20 cellular contexts compared by ENCODE assay signal in the genomic region with DNA sequence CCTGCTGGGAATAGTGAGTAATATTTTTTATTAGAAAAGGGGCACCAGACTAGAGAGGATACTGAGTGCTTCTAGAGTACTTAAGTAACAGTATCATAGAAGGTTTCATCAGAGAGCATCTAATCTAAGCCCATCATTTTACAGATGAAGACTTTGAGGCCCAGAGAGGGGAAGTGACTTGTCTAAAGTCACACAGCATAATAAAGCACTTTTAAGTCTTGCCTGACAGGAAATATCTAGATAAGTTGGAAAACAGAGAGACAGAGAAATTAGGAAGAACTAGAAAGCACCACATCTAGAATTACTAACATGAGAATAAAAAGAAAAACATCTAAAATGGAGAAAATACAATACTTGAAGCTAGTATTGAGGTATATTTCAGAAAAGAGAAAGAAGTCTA. TPM values are rescaled to one million over a fixed set of nuclear protein-coding genes. Genes with fewer than 3 reads are reported as not detected.
DNase-seq lines count a peak whose midpoint lies in the region; ATAC-seq and TF ChIP-seq lines count a peak whose summit lies in the region.
"Had no signal": no experiment of that assay in that cellular context is flagged by ENCODE, and none has a peak within 500 bp of the region (broad histone marks: within the 10 kb centered on the region; RNA-seq: fewer than 3 reads in every experiment).

No MANE protein-coding gene starts in this region.

- H3K9me3 Mint-ChIP-seq in activated naive CD8-positive, alpha-beta T cell treated with anti-CD3 and anti-CD28 coated beads, Interleukin-2, amount 50 U/mL, for 24 hours, result no peaks in the 10 kb centered on the region
- no peaks in the 10 kb centered on the region for H3K9me3 Mint-ChIP-seq in activated naive CD8-positive, alpha-beta T cell treated with anti-CD3 and anti-CD28 coated beads for 36 hours
- no peaks in the 10 kb centered on the region for H3K9me3 Mint-ChIP-seq in IgD-negative memory B cell
- H3K9me3 Mint-ChIP-seq in naive thymus-derived CD4-positive, alpha-beta T cell, result peaks cover 0 to 3% (median 0%) of the 10 kb centered on the region in 11 donors
- H3K9me3 Mint-ChIP-seq: CD4-positive, alpha-beta memory T cell; H9 had no signal

- H4K20me1 ChIP-seq in hepatocyte (ENCODE audit: insufficient read depth, poor library complexity, severe bottlenecking), result no peaks in the 10 kb centered on the region

- no peak overlapping the region for H3K4me3 ChIP-seq in naive thymus-derived CD4-positive, alpha-beta T cell (ENCODE audit: low read length)
- H3K4me3 ChIP-seq in hepatocyte, result no peak overlapping the region

- peak overlapping the region; percentile 1 for H3K27ac Mint-ChIP-seq in activated naive CD8-positive, alpha-beta T cell treated with anti-CD3 and anti-CD28 coated beads, Interleukin-2, amount 50 U/mL, for 24 hours
- H3K27ac Mint-ChIP-seq in activated naive CD8-positive, alpha-beta T cell treated with anti-CD3 and anti-CD28 coated beads for 36 hours, result no peak overlapping the region
- H3K27ac Mint-ChIP-seq in IgD-negative memory B cell (peak overlapping the region; percentile 50 to 97 (median 74)), T-helper 17 cell (peak overlapping the region; percentile 81)
- H3K27ac Mint-ChIP-seq in naive thymus-derived CD4-positive, alpha-beta T cell, result peak overlapping the region in 5 of 9 donors; percentile 3 to 97 (median 53)
- H3K27ac Mint-ChIP-seq: H9 had no signal

- H3K27ac ChIP-seq in naive thymus-derived CD4-positive, alpha-beta T cell (ENCODE audit: low read depth, low read length), result no peak overlapping the region
- H3K27ac ChIP-seq in hepatocyte, result no peak overlapping the region

- peaks cover 38 to 50% of the 10 kb centered on the region in 2 donors for H3K4me1 ChIP-seq in naive thymus-derived CD4-positive, alpha-beta T cell (ENCODE audit: control insufficient read depth in 2 of 2, insufficient read depth in 2 of 2, low read length in 2 of 2)
- H3K4me1 ChIP-seq in hepatocyte (ENCODE audit: insufficient read depth), result no peaks in the 10 kb centered on the region

- no peaks in the 10 kb centered on the region for H3K27me3 Mint-ChIP-seq in activated naive CD8-positive, alpha-beta T cell treated with anti-CD3 and anti-CD28 coated beads, Interleukin-2, amount 50 U/mL, for 24 hours
- H3K27me3 Mint-ChIP-seq in activated naive CD8-positive, alpha-beta T cell treated with anti-CD3 and anti-CD28 coated beads for 36 hours, result no peaks in the 10 kb centered on the region
- H3K27me3 Mint-ChIP-seq in IgD-negative memory B cell, result no peaks in the 10 kb centered on the region
- no peaks in the 10 kb centered on the region for H3K27me3 Mint-ChIP-seq in T-helper 17 cell
- no peaks in the 10 kb centered on the region for H3K27me3 Mint-ChIP-seq in naive thymus-derived CD4-positive, alpha-beta T cell
- H3K27me3 Mint-ChIP-seq: CD4-positive, alpha-beta memory T cell had no signal

- no peak for DNase-seq in activated naive CD8-positive, alpha-beta T cell treated with anti-CD3 and anti-CD28 coated beads, Interleukin-2, amount 50 U/mL, for 24 hours
- DNase-seq in activated naive CD8-positive, alpha-beta T cell treated with anti-CD3 and anti-CD28 coated beads for 36 hours, result no peak
- DNase-seq in T-helper 17 cell, result no peak
- DNase-seq in naive thymus-derived CD4-positive, alpha-beta T cell, result no peak
- DNase-seq in C1 segment of cervical spinal cord (lab: John Stamatoyannopoulos, UW), result no peak
- DNase-seq in hepatocyte (ENCODE audit: low spot score), result no peak
- no peak for DNase-seq in NCI-H2227 (lab: John Stamatoyannopoulos, UW; ENCODE audit: unreplicated experiment)
- DNase-seq: 8988T; CD4-positive, alpha-beta memory T cell; DMS53; H9; NCI-H1105; NCI-H2081; NCI-H2171 treated with DMSO at 0.1 percent for 48 hours; NCI-H446 treated with DMSO at 0.1 percent for 48 hours; NCI-H748 treated with DMSO at 0.1 percent for 48 hours; PC-3; RPMI8226; SIG-M5 had no signal

- CTCF ChIA-PET in naive thymus-derived CD4-positive, alpha-beta T cell (lab: Charles Lee), result interaction anchor here (0.6 to 13.5 kb wide), 7 partner anchors 9 to 102 kb away, joined by 3 to 411 read pairs (median 6); partner anchors contain the start of gene HLA-DMB

- H3K4me1 Mint-ChIP-seq in activated naive CD8-positive, alpha-beta T cell treated with anti-CD3 and anti-CD28 coated beads, Interleukin-2, amount 50 U/mL, for 24 hours, result peaks cover 79% of the 10 kb centered on the region
- peaks cover 76% of the 10 kb centered on the region for H3K4me1 Mint-ChIP-seq in activated naive CD8-positive, alpha-beta T cell treated with anti-CD3 and anti-CD28 coated beads for 36 hours
- H3K4me1 Mint-ChIP-seq in IgD-negative memory B cell (peaks cover 48 to 78% (median 63%) of the 10 kb centered on the region in 3 donors), T-helper 17 cell (peaks cover 40% of the 10 kb centered on the region)
- peaks cover 54 to 74% (median 64%) of the 10 kb centered on the region in 7 donors for H3K4me1 Mint-ChIP-seq in naive thymus-derived CD4-positive, alpha-beta T cell

- no peak overlapping the region for H2AFZ ChIP-seq in hepatocyte

- no peaks in the 10 kb centered on the region for H3K9me2 ChIP-seq in hepatocyte (replicated peaks; ENCODE audit: insufficient read depth)

- H3K27me3 ChIP-seq in naive thymus-derived CD4-positive, alpha-beta T cell (ENCODE audit: control insufficient read depth in 2 of 2, insufficient read depth in 2 of 2, low read length in 2 of 2), result no peaks in the 10 kb centered on the region
- H3K27me3 ChIP-seq in hepatocyte, result no peaks in the 10 kb centered on the region

- H3K9me3 ChIP-seq in T-helper 17 cell (ENCODE audit: control insufficient read depth, low read length, poor library complexity, severe bottlenecking), result no peaks in the 10 kb centered on the region
- no peaks in the 10 kb centered on the region for H3K9me3 ChIP-seq in naive thymus-derived CD4-positive, alpha-beta T cell (ENCODE audit: control insufficient read depth in 2 of 3, low read length in 3 of 3)
- H3K9me3 ChIP-seq in hepatocyte (ENCODE audit: low read depth), result no peaks in the 10 kb centered on the region

- POLR2A ChIA-PET in naive thymus-derived CD4-positive, alpha-beta T cell (lab: Charles Lee), result interaction anchor here (0.6 to 13.5 kb wide), 4 partner anchors 13 to 102 kb away, joined by 3 to 638 read pairs (median 6); partner anchors contain the start of gene BRD2

- peaks cover 3% of the 10 kb centered on the region for H3K36me3 Mint-ChIP-seq in activated naive CD8-positive, alpha-beta T cell treated with anti-CD3 and anti-CD28 coated beads, Interleukin-2, amount 50 U/mL, for 24 hours (ENCODE audit: low read depth)
- H3K36me3 Mint-ChIP-seq in activated naive CD8-positive, alpha-beta T cell treated with anti-CD3 and anti-CD28 coated beads for 36 hours, result peaks cover 7% of the 10 kb centered on the region
- H3K36me3 Mint-ChIP-seq in IgD-negative memory B cell (no peaks in the 10 kb centered on the region), T-helper 17 cell (ENCODE audit: low read depth) (no peaks in the 10 kb centered on the region)
- H3K36me3 Mint-ChIP-seq in naive thymus-derived CD4-positive, alpha-beta T cell, result peaks cover 0 to 12% (median 0%) of the 10 kb centered on the region in 5 donors
- H3K36me3 Mint-ChIP-seq: CD4-positive, alpha-beta memory T cell had no signal

- H3K4me3 Mint-ChIP-seq in activated naive CD8-positive, alpha-beta T cell treated with anti-CD3 and anti-CD28 coated beads, Interleukin-2, amount 50 U/mL, for 24 hours, result no peak overlapping the region
- no peak overlapping the region for H3K4me3 Mint-ChIP-seq in activated naive CD8-positive, alpha-beta T cell treated with anti-CD3 and anti-CD28 coated beads for 36 hours
- H3K4me3 Mint-ChIP-seq in IgD-negative memory B cell, result peak overlapping the region; percentile 6 to 96 (median 46)
- no peak overlapping the region for H3K4me3 Mint-ChIP-seq in T-helper 17 cell
- H3K4me3 Mint-ChIP-seq in naive thymus-derived CD4-positive, alpha-beta T cell, result no peak overlapping the region
- H3K4me3 Mint-ChIP-seq: CD4-positive, alpha-beta memory T cell; H9 had no signal

- ATAC-seq in activated naive CD8-positive, alpha-beta T cell treated with anti-CD3 and anti-CD28 coated beads, Interleukin-2, amount 50 U/mL, for 24 hours, result no peak
- no peak for ATAC-seq in T-helper 17 cell
- ATAC-seq in naive thymus-derived CD4-positive, alpha-beta T cell, result no peak

- H3K36me3 ChIP-seq in naive thymus-derived CD4-positive, alpha-beta T cell (ENCODE audit: control insufficient read depth in 2 of 3, insufficient read depth in 3 of 3, low read length in 3 of 3), result no peaks in the 10 kb centered on the region
- H3K36me3 ChIP-seq in hepatocyte (replicated peaks; ENCODE audit: insufficient read depth, low read depth), result no peaks in the 10 kb centered on the region

- H3K79me2 ChIP-seq in hepatocyte, result no peaks in the 10 kb centered on the region

- intact Hi-C loops in naive thymus-derived CD4-positive, alpha-beta T cell (cut with micrococcal nuclease), result loop anchor here (1.0 kb wide), 2 partner anchors 14 to 62 kb away; no protein-coding TSS in a partner anchor

- TF ChIP-seq CTCF in hepatocyte (IDR thresholded peaks at IDR 0.05; ENCODE audit: poor library complexity), result no peak

- no peak overlapping the region for H3K4me2 ChIP-seq in hepatocyte

RNA-seq across cellular contexts. Expression of gene HLA-DMA, which starts 6.0 kb away (rescaled TPM):
- total RNA-seq in activated naive CD8-positive, alpha-beta T cell treated with anti-CD3 and anti-CD28 coated beads for 36 hours, result 10 to 100 TPM; 15.8 to 16.9 TPM
- 946 TPM for polyA plus RNA-seq in IgD-negative memory B cell
- 10 to 100 TPM; 20.9 to 23.4 TPM for total RNA-seq in T-helper 17 cell
- 100 to 1,000 TPM in 1 of 5 experiments, 10 to 100 TPM in 4; 12.5 to 120 (median 29.6) TPM for total RNA-seq in naive thymus-derived CD4-positive, alpha-beta T cell
- 10 to 100 TPM; 19.3 to 25.6 TPM for polyA plus RNA-seq in naive thymus-derived CD4-positive, alpha-beta T cell
- total RNA-seq in hepatocyte, result 9.0 and 9.5 TPM in 2 replicates
- 4.7 and 9.2 TPM in 2 replicates for polyA plus RNA-seq in hepatocyte

RNA-seq across cellular contexts. Expression of gene HLA-DMB, which starts 6.1 kb away (rescaled TPM):
- total RNA-seq in activated naive CD8-positive, alpha-beta T cell treated with anti-CD3 and anti-CD28 coated beads for 36 hours, result 1 to 10 TPM; 4.6 to 6.1 TPM
- polyA plus RNA-seq in IgD-negative memory B cell (771 TPM), hepatocyte (1.7 TPM in 1 of 2 replicates, not detected in the other)
- total RNA-seq in T-helper 17 cell (10 to 100 TPM; 11.1 to 23.3 TPM), hepatocyte (1.00 and 1.0 TPM in 2 replicates)
- 10 to 100 TPM in 2 of 5 experiments, 1 to 10 TPM in 3; 7.8 to 82.5 (median 9.1) TPM for total RNA-seq in naive thymus-derived CD4-positive, alpha-beta T cell
- polyA plus RNA-seq in naive thymus-derived CD4-positive, alpha-beta T cell, result 10 to 100 TPM in 1 of 2 donors, 1 to 10 TPM in 1; 8.2 to 11.9 TPM
- total RNA-seq: PC-3 had no signal

RNA-seq across cellular contexts. Expression of gene BRD2, which starts 21.5 kb away (rescaled TPM):
- 100 to 1,000 TPM; 298 to 335 TPM for total RNA-seq in activated naive CD8-positive, alpha-beta T cell treated with anti-CD3 and anti-CD28 coated beads for 36 hours
- 110 TPM for polyA plus RNA-seq in IgD-negative memory B cell
- 100 to 1,000 TPM; 409 to 459 TPM for total RNA-seq in T-helper 17 cell
- 100 to 1,000 TPM; 275 to 391 (median 360) TPM for total RNA-seq in naive thymus-derived CD4-positive, alpha-beta T cell
- 10 to 100 TPM; 33.4 to 82.6 TPM for polyA plus RNA-seq in naive thymus-derived CD4-positive, alpha-beta T cell
- 132 and 133 TPM in 2 replicates for total RNA-seq in hepatocyte
- 106 and 118 TPM in 2 replicates for polyA plus RNA-seq in hepatocyte

Comparison
In these comparisons a context has a peak if more than half of its experiments do, and no peak if none do; other contexts are left out.
1. H3K4me3 Mint-ChIP-seq: peak in IgD-negative memory B cell (4 of 4); none in activated naive CD8-positive, alpha-beta T cell treated with anti-CD3 and anti-CD28 coated beads, Interleukin-2, amount 50 U/mL, for 24 hours (single experiment), activated naive CD8-positive, alpha-beta T cell treated with anti-CD3 and anti-CD28 coated beads for 36 hours (single experiment), T-helper 17 cell (single experiment) and naive thymus-derived CD4-positive, alpha-beta T cell (0 of 10).